13 cellular contexts compared by ENCODE assay signal in the genomic region with DNA sequence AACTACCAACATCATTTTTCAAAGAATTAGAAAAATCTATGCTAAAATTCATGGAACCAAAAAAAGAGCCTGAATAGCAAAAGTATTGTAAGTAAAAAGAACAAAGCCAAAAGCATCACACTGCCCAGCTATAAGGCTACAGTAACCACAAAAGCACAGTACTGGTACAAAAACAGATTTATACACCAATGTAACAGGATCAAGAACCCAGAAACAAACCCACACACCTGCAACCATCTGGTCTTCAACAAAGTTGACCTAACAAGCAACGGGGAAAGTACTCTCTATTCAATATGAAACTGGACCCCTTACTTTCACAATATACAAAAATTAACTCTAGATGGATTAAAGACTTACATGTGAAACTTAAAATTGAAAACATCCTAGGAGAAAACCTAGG.
"Had no signal": no experiment of that assay in that cellular context is flagged by ENCODE, and none has a peak within 500 bp of the region (broad histone marks: within the 10 kb centered on the region; RNA-seq: fewer than 3 reads in every experiment).

No MANE protein-coding gene starts in this region.

- ATAC-seq: left colon; naive thymus-derived CD8-positive, alpha-beta T cell had no signal

- H3K27ac ChIP-seq: cardiac muscle cell, right atrium auricular region, skin epidermis had no signal

- H3K4me1 ChIP-seq: right atrium auricular region had no signal

- H3K27me3 ChIP-seq: cardiac muscle cell, right atrium auricular region had no signal

- H3K4me3 ChIP-seq: cardiac muscle cell, right atrium auricular region, skin epidermis had no signal

- H3K36me3 ChIP-seq: cardiac muscle cell, right atrium auricular region had no signal

- DNase-seq: activated CD4-positive, alpha-beta T cell treated with anti-CD3 and anti-CD28 coated beads for 4 hours; activated naive CD4-positive, alpha-beta T cell treated with anti-CD3 and anti-CD28 coated beads for 36 hours; effector CD8-positive, alpha-beta T cell; foreskin melanocyte; head of caudate nucleus; left colon; naive thymus-derived CD8-positive, alpha-beta T cell; stimulated activated CD4-positive, alpha-beta T cell treated with anti-CD3 and anti-CD28 coated beads, Interleukin-4, amount 100 ng/mL, for 4 hours had no signal

- FAIRE-seq: colon, urothelium cell line had no signal
